ENCODE assay signal across 23 cellular contexts in genomic region chr5:60611099-60611719, GRCh38.
"Had no signal": no experiment of that assay in that cellular context is flagged by ENCODE, and none has a peak within 500 bp of the region (broad histone marks: within the 10 kb centered on the region; RNA-seq: fewer than 3 reads in every experiment).

No MANE protein-coding gene starts in this region.

- H3K9me3 ChIP-seq: neutrophil, psoas muscle, testis had no signal

- H3K27me3 ChIP-seq: neutrophil, spleen, testis, tibial artery had no signal

- ATAC-seq: effector memory CD8-positive, alpha-beta T cell; natural killer cell treated with Interleukin-12 subunit alpha and Interleukin-12 subunit beta and Interleukin-15 and Interleukin-18, amount 100 ng/mL, for 72 hours; psoas muscle; right cardiac atrium; stimulated activated memory B cell treated with anti-CD40 and anti-IgM and Interleukin-4, amounts not matched to agents 10 μg/mL and 1 μg/mL and 100 μg/mL, for 72 hours; stimulated activated naive CD8-positive, alpha-beta T cell treated with anti-CD3 and anti-CD28 coated beads, Interleukin-15, Interleukin-2, amounts not matched to agents 100 U/mL and 50 U/mL, for 24 hours had no signal

- H3K9me3 Mint-ChIP-seq: effector memory CD8-positive, alpha-beta T cell; memory B cell; neural crest cell; stimulated activated memory B cell treated with anti-CD40 and anti-IgM and Interleukin-4, amounts not matched to agents 10 μg/mL and 1 μg/mL and 100 μg/mL, for 72 hours; type B pancreatic cell had no signal

- H3K27me3 Mint-ChIP-seq: effector memory CD8-positive, alpha-beta T cell; memory B cell; naive B cell; natural killer cell treated with Interleukin-12 subunit alpha and Interleukin-12 subunit beta and Interleukin-15 and Interleukin-18, amount 100 ng/mL, for 72 hours; stimulated activated memory B cell treated with anti-CD40 and anti-IgM and Interleukin-4, amounts not matched to agents 10 μg/mL and 1 μg/mL and 100 μg/mL, for 72 hours; type B pancreatic cell had no signal

- H3K27ac ChIP-seq: neutrophil, psoas muscle, skin epidermis, spleen, testis, tibial artery had no signal

- H3K36me3 Mint-ChIP-seq: memory B cell; naive B cell; stimulated activated memory B cell treated with anti-CD40 and anti-IgM and Interleukin-4, amounts not matched to agents 10 μg/mL and 1 μg/mL and 100 μg/mL, for 72 hours had no signal

- H3K27ac Mint-ChIP-seq: effector memory CD8-positive, alpha-beta T cell; memory B cell; natural killer cell treated with Interleukin-12 subunit alpha and Interleukin-12 subunit beta and Interleukin-15 and Interleukin-18, amount 100 ng/mL, for 72 hours; stimulated activated memory B cell treated with anti-CD40 and anti-IgM and Interleukin-4, amounts not matched to agents 10 μg/mL and 1 μg/mL and 100 μg/mL, for 72 hours; type B pancreatic cell had no signal

- H3K4me1 Mint-ChIP-seq: neural crest cell; stimulated activated memory B cell treated with anti-CD40 and anti-IgM and Interleukin-4, amounts not matched to agents 10 μg/mL and 1 μg/mL and 100 μg/mL, for 72 hours had no signal

- DNase-seq: cortex of kidney; effector memory CD8-positive, alpha-beta T cell; naive B cell; posterior cingulate gyrus; psoas muscle; right cardiac atrium; spleen; stimulated activated CD4-positive, alpha-beta T cell treated with anti-CD3 and anti-CD28 coated beads, Interleukin-4, amount 100 ng/mL, for 4 hours; stimulated activated naive CD8-positive, alpha-beta T cell treated with anti-CD3 and anti-CD28 coated beads, Interleukin-15, Interleukin-2, amounts not matched to agents 100 U/mL and 50 U/mL, for 24 hours; substantia nigra; testis; tibial artery had no signal

- H3K4me1 ChIP-seq: psoas muscle, spleen, testis, tibial artery had no signal

- H3K4me3 ChIP-seq: lung, psoas muscle, skin epidermis, spleen, testis, tibial artery had no signal

- H3K4me3 Mint-ChIP-seq: effector memory CD8-positive, alpha-beta T cell; memory B cell; naive B cell; natural killer cell treated with Interleukin-12 subunit alpha and Interleukin-12 subunit beta and Interleukin-15 and Interleukin-18, amount 100 ng/mL, for 72 hours; neural crest cell; stimulated activated memory B cell treated with anti-CD40 and anti-IgM and Interleukin-4, amounts not matched to agents 10 μg/mL and 1 μg/mL and 100 μg/mL, for 72 hours; type B pancreatic cell had no signal

- FAIRE-seq: endometrium, frontal cortex, keratinocyte had no signal

- H3K36me3 ChIP-seq: neutrophil, spleen, tibial artery had no signal
